In the genomic region with DNA sequence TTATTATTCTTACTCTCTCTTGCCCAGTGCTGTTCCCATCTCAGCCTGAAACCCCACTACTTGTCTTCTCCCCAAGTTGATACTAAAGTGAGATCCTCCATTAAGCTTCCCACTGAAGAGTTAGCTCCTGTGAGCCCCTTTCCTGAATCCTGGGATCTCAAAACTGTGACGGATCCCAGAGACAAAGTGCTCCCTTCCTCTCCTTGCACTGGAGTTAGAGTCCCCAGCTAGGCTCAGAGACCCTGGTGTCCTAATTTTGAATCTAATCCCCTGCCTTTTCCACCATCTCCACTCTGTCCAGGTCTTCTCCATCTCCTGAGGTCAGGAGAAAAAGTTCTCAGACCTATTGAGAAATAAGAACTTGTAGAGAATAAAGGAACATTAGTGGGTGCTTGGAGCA, we compare ENCODE assay signal across 1 cellular context.
A peak's percentile ranks its signal among the peaks of the same experiment; 100 is the strongest.
TF ChIP-seq lines count a peak whose summit lies in the region.

No MANE protein-coding gene starts in this region.

TF ChIP-seq in GM23338, 12 proteins besides CTCF, POLR2A, EP300 and RAD21:
- TF ChIP-seq JUNB (IDR thresholded peaks at IDR 0.05; ENCODE audit: unreplicated experiment) (no peak), EZH2 (IDR thresholded peaks at IDR 0.05; ENCODE audit: low read depth, unreplicated experiment) (peak; percentile 55)
TF ChIP-seq in GM23338: peak in this region for 1.
